In the genomic region with DNA sequence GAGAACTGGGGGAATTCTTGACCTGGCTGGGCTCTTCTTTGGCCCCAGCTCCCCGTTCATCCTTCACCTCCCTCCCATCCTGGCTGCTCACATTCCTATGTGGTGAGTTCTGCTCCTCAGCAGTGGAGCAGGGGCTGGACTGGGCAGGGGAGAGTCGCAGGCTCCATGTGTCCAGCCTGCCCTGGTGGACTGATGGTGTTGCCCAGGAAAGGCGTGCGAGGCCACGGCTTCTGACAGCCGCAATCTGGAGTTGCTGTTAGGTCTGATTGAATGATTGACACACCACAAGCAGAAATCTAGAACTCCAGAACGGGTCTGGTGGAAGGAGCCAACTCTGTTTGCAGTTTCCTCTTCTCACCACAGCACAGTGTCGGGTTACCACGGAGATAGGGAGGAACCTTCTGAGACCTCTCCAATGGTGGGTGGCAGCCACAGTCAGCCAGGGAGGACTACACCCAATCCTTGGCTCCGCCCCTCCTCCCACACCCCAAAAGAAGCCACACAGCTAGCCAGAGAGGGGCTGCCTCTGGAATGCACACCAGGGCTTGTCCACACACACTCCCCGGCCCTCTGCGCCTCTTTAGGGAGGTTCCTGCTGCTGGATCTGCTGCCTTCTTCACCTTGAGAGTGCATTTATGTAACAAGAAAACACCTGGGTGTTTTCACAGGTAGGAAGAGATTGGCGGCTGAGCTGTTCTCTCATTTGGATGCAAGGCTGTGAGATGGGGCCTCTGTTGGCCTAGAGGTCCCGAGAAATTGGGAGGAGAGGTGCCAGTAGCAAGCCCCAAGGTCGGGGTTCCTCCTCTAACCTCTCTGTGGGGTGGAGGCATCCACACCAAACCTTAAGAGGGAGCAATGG, we compare ENCODE assay signal across 8 cellular contexts. TPM values are rescaled to one million over a fixed set of nuclear protein-coding genes. Genes with fewer than 3 reads are reported as not detected.
DNase-seq lines count a peak whose midpoint lies in the region; ATAC-seq and TF ChIP-seq lines count a peak whose summit lies in the region.

No MANE protein-coding gene starts in this region.

- peak; percentile 71 for ATAC-seq in HG02588 (IDR thresholded peaks at IDR 0.05; ENCODE audit: unreplicated experiment)
- peak; percentile 89 for ATAC-seq in esophagus mucosa

- H3K27ac ChIP-seq in neutrophil = peak overlapping the region; percentile 63
- H3K27ac ChIP-seq in tibial artery = peak overlapping the region; percentile 57 to 77

- no peaks in the 10 kb centered on the region for H3K36me3 ChIP-seq in neutrophil
- H3K36me3 ChIP-seq in tibial artery = no peaks in the 10 kb centered on the region

- H3K9me3 ChIP-seq in neutrophil (no peaks in the 10 kb centered on the region), tibial artery (no peaks in the 10 kb centered on the region)

- intact Hi-C loops in tibial artery (cut with DNase I; ENCODE audit: low total_unique reads) = no loop called here

- DNase-seq in GM13977 (ENCODE audit: low spot score) (peak; percentile 77), MV-4-11 (lab: John Stamatoyannopoulos, UW) (peak; percentile 93), tibial artery (peak; percentile 63 to 78), OCI-M2 (lab: John Stamatoyannopoulos, UW; ENCODE audit: unreplicated experiment) (no peak)
- DNase-seq in activated CD8-positive, alpha-beta memory T cell treated with anti-CD3 and anti-CD28 coated beads, Interleukin-2, amount 50 U/mL, for 24 hours (ENCODE audit: extremely low read depth) = peak; percentile 43

- in situ Hi-C loops in GM13977 (cut with MboI; ENCODE audit: low pct_unique_long_range_greater_than_20kb, low sequenced_read_pairs, unreplicated experiment) = no loop called here

- H3K4me3 ChIP-seq in neutrophil (ENCODE audit: low read depth in 1 of 2, low read length in 1 of 2) = no peak overlapping the region
- no peak overlapping the region for H3K4me3 ChIP-seq in tibial artery

- peaks cover 36% of the 10 kb centered on the region in 2 experiments for H3K4me1 ChIP-seq in neutrophil (ENCODE audit: control insufficient read depth in 1 of 2, insufficient read depth in 1 of 2, low read depth in 1 of 2, low read length in 1 of 2)
- H3K4me1 ChIP-seq in tibial artery = peaks cover 0 to 50% (median 25%) of the 10 kb centered on the region in 4 donors

- TF ChIP-seq CTCF in GM13977 (IDR thresholded peaks at IDR 0.05; ENCODE audit: extremely low read depth, insufficient read depth, missing control alignments) (peak; percentile 4), neutrophil (IDR thresholded peaks at IDR 0.05) (no peak), tibial artery (IDR thresholded peaks at IDR 0.05) (no peak)

- H3K27me3 ChIP-seq in neutrophil (peaks cover 5% of the 10 kb centered on the region), tibial artery (no peaks in the 10 kb centered on the region)

RNA-seq across cellular contexts. Expression of gene CD44, which starts 56.4 kb away (rescaled TPM):
- total RNA-seq in esophagus mucosa = 814 TPM
